Comparison of ENCODE assay signal across 20 cellular contexts in genomic region chr18:57242285-57242684, GRCh38.
"Had no signal": no experiment of that assay in that cellular context is flagged by ENCODE, and none has a peak within 500 bp of the region (broad histone marks: within the 10 kb centered on the region; RNA-seq: fewer than 3 reads in every experiment).

No MANE protein-coding gene starts in this region.

- H3K4me1 Mint-ChIP-seq: activated naive CD8-positive, alpha-beta T cell treated with anti-CD3 and anti-CD28 coated beads for 36 hours; memory B cell; naive B cell; stimulated activated naive B cell treated with anti-CD40 and anti-IgM and Interleukin-4, amounts not matched to agents 10 μg/mL and 1 μg/mL and 100 μg/mL, for 72 hours; WTC11 had no signal

- H3K27me3 ChIP-seq: transverse colon had no signal

- DNase-seq: activated naive CD4-positive, alpha-beta T cell treated with Interleukin-2 at 50 U/mL for 16 hours; activated naive CD8-positive, alpha-beta T cell treated with anti-CD3 and anti-CD28 coated beads for 36 hours; activated T-cell treated with anti-CD3 and anti-CD28 coated beads, Interleukin-2, amount 50 U/mL, for 1 hour; central memory CD4-positive, alpha-beta T cell; dermis blood vessel endothelial cell; effector CD8-positive, alpha-beta T cell; erythroblast; foreskin fibroblast; kidney glomerular epithelial cell; naive B cell; nucleus accumbens; right cardiac atrium; stimulated activated CD4-positive, alpha-beta T cell treated with anti-CD3 and anti-CD28 coated beads, Interleukin-2, amount 100 ng/mL, for 24 hours; stimulated activated naive B cell treated with anti-CD40 and anti-IgM and Interleukin-4, amounts not matched to agents 10 μg/mL and 1 μg/mL and 100 μg/mL, for 72 hours; T-helper 9 cell; transverse colon had no signal

- H3K27ac ChIP-seq: parathyroid adenoma, skin epidermis, transverse colon had no signal

- H3K9me3 Mint-ChIP-seq: activated naive CD8-positive, alpha-beta T cell treated with anti-CD3 and anti-CD28 coated beads for 36 hours; WTC11 had no signal

- H3K4me3 ChIP-seq: skin epidermis, transverse colon had no signal

- H3K36me3 Mint-ChIP-seq: activated naive CD8-positive, alpha-beta T cell treated with anti-CD3 and anti-CD28 coated beads for 36 hours; memory B cell; naive B cell; stimulated activated naive B cell treated with anti-CD40 and anti-IgM and Interleukin-4, amounts not matched to agents 10 μg/mL and 1 μg/mL and 100 μg/mL, for 72 hours; WTC11 had no signal

- H3K9me3 ChIP-seq: transverse colon had no signal

- H3K27ac Mint-ChIP-seq: activated naive CD8-positive, alpha-beta T cell treated with anti-CD3 and anti-CD28 coated beads for 36 hours; memory B cell; stimulated activated naive B cell treated with anti-CD40 and anti-IgM and Interleukin-4, amounts not matched to agents 10 μg/mL and 1 μg/mL and 100 μg/mL, for 72 hours; WTC11 had no signal

- H3K4me1 ChIP-seq: parathyroid adenoma, transverse colon had no signal

- H3K36me3 ChIP-seq: transverse colon had no signal

- H3K4me3 Mint-ChIP-seq: activated naive CD8-positive, alpha-beta T cell treated with anti-CD3 and anti-CD28 coated beads for 36 hours; memory B cell; naive B cell; stimulated activated naive B cell treated with anti-CD40 and anti-IgM and Interleukin-4, amounts not matched to agents 10 μg/mL and 1 μg/mL and 100 μg/mL, for 72 hours; WTC11 had no signal
